ENCODE assay signal across 8 cellular contexts in genomic region chr18:48947102-48947501, GRCh38. TPM values are rescaled to one million over a fixed set of nuclear protein-coding genes. Genes with fewer than 3 reads are reported as not detected.
A peak's percentile ranks its signal among the peaks of the same experiment; 100 is the strongest.
DNase-seq lines count a peak whose midpoint lies in the region; ATAC-seq and TF ChIP-seq lines count a peak whose summit lies in the region.

No MANE protein-coding gene starts in this region.

- peaks cover 5 to 15% (median 9%) of the 10 kb centered on the region in 3 donors for H3K36me3 ChIP-seq in skeletal muscle tissue (ENCODE audit: control insufficient read depth in 3 of 3, insufficient read depth in 3 of 3, low read length in 3 of 3)

- H3K4me3 Mint-ChIP-seq in glutamatergic neuron (ENCODE audit: unreplicated experiment): peak overlapping the region; percentile 95

- peaks cover 18% of the 10 kb centered on the region for H3K9me3 Mint-ChIP-seq in glutamatergic neuron (ENCODE audit: unreplicated experiment)

- H3K4me1 Mint-ChIP-seq in glutamatergic neuron (ENCODE audit: low read depth, unreplicated experiment): peaks cover 42% of the 10 kb centered on the region

- ATAC-seq in GM21825 (IDR thresholded peaks at IDR 0.05; ENCODE audit: unreplicated experiment): no peak

- H3K27ac Mint-ChIP-seq in glutamatergic neuron (ENCODE audit: unreplicated experiment): no peak overlapping the region

- no peaks in the 10 kb centered on the region for H3K9me3 ChIP-seq in skeletal muscle tissue (ENCODE audit: control insufficient read depth in 3 of 3, low read length in 3 of 3)

- H3K27ac ChIP-seq in VCaP (peak overlapping the region; percentile 97), skeletal muscle tissue (ENCODE audit: low read depth, low read length) (peak overlapping the region; percentile 80)

- no peak for DNase-seq in GM12865 (ENCODE audit: low read depth)
- no peak for DNase-seq in glutamatergic neuron
- DNase-seq in superior temporal gyrus (ENCODE audit: extremely low spot score): no peak
- DNase-seq in NCI-H2227 (lab: John Stamatoyannopoulos, UW; ENCODE audit: unreplicated experiment): no peak
- no peak for DNase-seq in NCI-H2196 (lab: John Stamatoyannopoulos, UW; ENCODE audit: unreplicated experiment)

- peaks cover 57 to 69% (median 59%) of the 10 kb centered on the region in 3 donors for H3K4me1 ChIP-seq in skeletal muscle tissue (ENCODE audit: control insufficient read depth in 3 of 3, insufficient read depth in 3 of 3, low read length in 3 of 3)

- peak overlapping the region; percentile 52 to 96 (median 83) for H3K9ac ChIP-seq in skeletal muscle tissue (ENCODE audit: low read depth in 1 of 3, low read length in 3 of 3)

- no peaks in the 10 kb centered on the region for H3K27me3 ChIP-seq in skeletal muscle tissue (ENCODE audit: control insufficient read depth in 3 of 3, insufficient read depth in 3 of 3, low read length in 3 of 3)

- H3K4me3 ChIP-seq in GM12865 (ENCODE audit: low read depth, low read length) (peak overlapping the region; percentile 80), skeletal muscle tissue (ENCODE audit: low read length in 3 of 3) (peak overlapping the region; percentile 92 to 94 (median 92))

- H3K36me3 Mint-ChIP-seq in glutamatergic neuron (ENCODE audit: unreplicated experiment): no peaks in the 10 kb centered on the region

- H3K27me3 Mint-ChIP-seq in glutamatergic neuron (ENCODE audit: unreplicated experiment): peaks cover 5% of the 10 kb centered on the region

- TF ChIP-seq CTCF in GM12865 (IDR thresholded peaks at IDR 0.05; ENCODE audit: insufficient read depth, low read depth, low read length, missing control alignments) (no peak), VCaP (conservative IDR thresholded peaks at IDR 0.05) (no peak), glutamatergic neuron (IDR thresholded peaks at IDR 0.05; ENCODE audit: partially characterized antibody, unreplicated experiment) (no peak)

RNA-seq across cellular contexts. Expression of gene SMAD7, which starts 3.7 kb away (rescaled TPM):
- total RNA-seq in glutamatergic neuron (ENCODE audit: unreplicated experiment) (10.8 TPM), skeletal muscle tissue (8.9 TPM)
